In the genomic region with DNA sequence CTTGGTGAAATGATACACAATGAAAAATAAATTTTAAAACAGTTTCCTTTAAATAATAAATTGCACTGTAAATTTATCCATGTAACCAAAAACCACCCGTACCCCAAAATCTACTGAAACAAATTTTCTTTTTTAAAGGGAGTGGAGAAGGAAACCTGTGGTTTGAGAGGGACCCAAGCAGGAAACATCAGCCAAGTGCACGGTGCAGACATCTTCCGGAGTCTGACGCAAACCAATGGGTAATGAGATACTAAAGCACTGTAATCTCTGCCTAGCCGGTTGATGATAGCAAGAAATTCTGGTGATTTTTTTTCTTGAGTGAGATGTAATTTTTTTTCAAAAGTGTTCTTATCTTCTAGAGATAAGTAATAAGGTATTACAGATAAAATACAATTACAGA, we compare ENCODE assay signal across 1 cellular context.
TF ChIP-seq lines count a peak whose summit lies in the region.

No MANE protein-coding gene starts in this region.

TF ChIP-seq in GM23338, 12 proteins besides CTCF, POLR2A, EP300 and RAD21 (continued from another document):
- TF ChIP-seq, protein P1, sequence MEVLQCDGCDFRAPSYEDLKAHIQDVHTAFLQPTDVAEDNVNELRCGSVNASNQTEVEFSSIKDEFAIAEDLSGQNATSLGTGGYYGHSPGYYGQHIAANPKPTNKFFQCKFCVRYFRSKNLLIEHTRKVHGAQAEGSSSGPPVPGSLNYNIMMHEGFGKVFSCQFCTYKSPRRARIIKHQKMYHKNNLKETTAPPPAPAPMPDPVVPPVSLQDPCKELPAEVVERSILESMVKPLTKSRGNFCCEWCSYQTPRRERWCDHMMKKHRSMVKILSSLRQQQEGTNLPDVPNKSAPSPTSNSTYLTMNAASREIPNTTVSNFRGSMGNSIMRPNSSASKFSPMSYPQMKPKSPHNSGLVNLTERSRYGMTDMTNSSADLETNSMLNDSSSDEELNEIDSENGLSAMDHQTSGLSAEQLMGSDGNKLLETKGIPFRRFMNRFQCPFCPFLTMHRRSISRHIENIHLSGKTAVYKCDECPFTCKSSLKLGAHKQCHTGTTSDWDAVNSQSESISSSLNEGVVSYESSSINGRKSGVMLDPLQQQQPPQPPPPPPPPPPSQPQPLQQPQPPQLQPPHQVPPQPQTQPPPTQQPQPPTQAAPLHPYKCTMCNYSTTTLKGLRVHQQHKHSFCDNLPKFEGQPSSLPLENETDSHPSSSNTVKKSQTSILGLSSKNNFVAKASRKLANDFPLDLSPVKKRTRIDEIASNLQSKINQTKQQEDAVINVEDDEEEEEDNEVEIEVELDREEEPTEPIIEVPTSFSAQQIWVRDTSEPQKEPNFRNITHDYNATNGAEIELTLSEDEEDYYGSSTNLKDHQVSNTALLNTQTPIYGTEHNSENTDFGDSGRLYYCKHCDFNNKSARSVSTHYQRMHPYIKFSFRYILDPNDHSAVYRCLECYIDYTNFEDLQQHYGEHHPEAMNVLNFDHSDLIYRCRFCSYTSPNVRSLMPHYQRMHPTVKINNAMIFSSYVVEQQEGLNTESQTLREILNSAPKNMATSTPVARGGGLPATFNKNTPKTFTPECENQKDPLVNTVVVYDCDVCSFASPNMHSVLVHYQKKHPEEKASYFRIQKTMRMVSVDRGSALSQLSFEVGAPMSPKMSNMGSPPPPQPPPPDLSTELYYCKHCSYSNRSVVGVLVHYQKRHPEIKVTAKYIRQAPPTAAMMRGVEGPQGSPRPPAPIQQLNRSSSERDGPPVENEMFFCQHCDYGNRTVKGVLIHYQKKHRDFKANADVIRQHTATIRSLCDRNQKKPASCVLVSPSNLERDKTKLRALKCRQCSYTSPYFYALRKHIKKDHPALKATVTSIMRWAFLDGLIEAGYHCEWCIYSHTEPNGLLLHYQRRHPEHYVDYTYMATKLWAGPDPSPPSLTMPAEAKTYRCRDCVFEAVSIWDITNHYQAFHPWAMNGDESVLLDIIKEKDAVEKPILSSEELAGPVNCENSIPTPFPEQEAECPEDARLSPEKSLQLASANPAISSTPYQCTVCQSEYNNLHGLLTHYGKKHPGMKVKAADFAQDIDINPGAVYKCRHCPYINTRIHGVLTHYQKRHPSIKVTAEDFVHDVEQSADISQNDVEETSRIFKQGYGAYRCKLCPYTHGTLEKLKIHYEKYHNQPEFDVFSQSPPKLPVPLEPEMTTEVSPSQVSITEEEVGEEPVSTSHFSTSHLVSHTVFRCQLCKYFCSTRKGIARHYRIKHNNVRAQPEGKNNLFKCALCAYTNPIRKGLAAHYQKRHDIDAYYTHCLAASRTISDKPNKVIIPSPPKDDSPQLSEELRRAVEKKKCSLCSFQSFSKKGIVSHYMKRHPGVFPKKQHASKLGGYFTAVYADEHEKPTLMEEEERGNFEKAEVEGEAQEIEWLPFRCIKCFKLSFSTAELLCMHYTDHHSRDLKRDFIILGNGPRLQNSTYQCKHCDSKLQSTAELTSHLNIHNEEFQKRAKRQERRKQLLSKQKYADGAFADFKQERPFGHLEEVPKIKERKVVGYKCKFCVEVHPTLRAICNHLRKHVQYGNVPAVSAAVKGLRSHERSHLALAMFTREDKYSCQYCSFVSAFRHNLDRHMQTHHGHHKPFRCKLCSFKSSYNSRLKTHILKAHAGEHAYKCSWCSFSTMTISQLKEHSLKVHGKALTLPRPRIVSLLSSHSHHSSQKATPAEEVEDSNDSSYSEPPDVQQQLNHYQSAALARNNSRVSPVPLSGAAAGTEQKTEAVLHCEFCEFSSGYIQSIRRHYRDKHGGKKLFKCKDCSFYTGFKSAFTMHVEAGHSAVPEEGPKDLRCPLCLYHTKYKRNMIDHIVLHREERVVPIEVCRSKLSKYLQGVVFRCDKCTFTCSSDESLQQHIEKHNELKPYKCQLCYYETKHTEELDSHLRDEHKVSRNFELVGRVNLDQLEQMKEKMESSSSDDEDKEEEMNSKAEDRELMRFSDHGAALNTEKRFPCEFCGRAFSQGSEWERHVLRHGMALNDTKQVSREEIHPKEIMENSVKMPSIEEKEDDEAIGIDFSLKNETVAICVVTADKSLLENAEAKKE (CRISPR knock-in tag; IDR thresholded peaks at IDR 0.05): no peak
- TF ChIP-seq JUNB (IDR thresholded peaks at IDR 0.05; ENCODE audit: unreplicated experiment) (no peak), NANOG (IDR thresholded peaks at IDR 0.05; ENCODE audit: borderline replicate concordance) (no peak), CREB1 (CRISPR knock-in tag; IDR thresholded peaks at IDR 0.05; ENCODE audit: low read depth) (no peak)
